In the genomic region with DNA sequence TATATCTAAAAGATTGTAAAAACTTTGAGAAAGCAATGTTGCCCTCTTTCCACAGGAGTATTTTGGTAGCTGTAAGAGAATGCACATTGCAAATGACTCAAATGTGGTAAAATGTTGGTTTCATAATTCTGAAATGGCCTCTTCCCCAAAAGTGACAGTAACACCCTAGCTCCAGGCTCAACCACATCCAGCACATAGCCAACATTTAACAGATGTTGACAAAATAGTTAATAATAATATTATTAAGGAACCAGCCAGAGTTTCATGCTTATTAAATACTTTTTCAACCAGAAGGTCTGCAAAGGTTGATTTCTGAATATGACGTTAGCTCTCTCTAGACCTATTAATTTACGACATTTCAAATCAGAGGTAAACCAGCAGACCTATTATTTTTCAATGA, we compare ENCODE assay signal across 9 cellular contexts. TPM values are rescaled to one million over a fixed set of nuclear protein-coding genes. Genes with fewer than 3 reads are reported as not detected.
DNase-seq lines count a peak whose midpoint lies in the region; ATAC-seq, FAIRE-seq and TF ChIP-seq lines count a peak whose summit lies in the region.
"Had no signal": no experiment of that assay in that cellular context is flagged by ENCODE, and none has a peak within 500 bp of the region (broad histone marks: within the 10 kb centered on the region; RNA-seq: fewer than 3 reads in every experiment).

No MANE protein-coding gene starts in this region.

- TF ChIP-seq POLR2A in prostate gland (IDR thresholded peaks at IDR 0.05): no peak

- H3K27ac ChIP-seq in KMS-11 (peak overlapping the region; percentile 11; the same call in 1 of the 2 replicates), prostate gland (peak overlapping the region; percentile 62 to 75)

- H3K27me3 ChIP-seq in KMS-11 (ENCODE audit: insufficient read depth, low read depth) (no peaks in the 10 kb centered on the region), prostate gland (replicated peaks; ENCODE audit: insufficient read depth) (no peaks in the 10 kb centered on the region)

- no peaks in the 10 kb centered on the region for H3K79me2 ChIP-seq in KMS-11 (ENCODE audit: insufficient read depth, low read depth)

- H3K4me3 ChIP-seq in KMS-11 (IDR thresholded peaks at IDR 0.05; ENCODE audit: insufficient read depth, low read depth, low read length): no peak overlapping the region
- peak overlapping the region; percentile 30 to 47 for H3K4me3 ChIP-seq in prostate gland

- FAIRE-seq in colon (lab: Jason Lieb, UNC): peak; percentile 28

- peak; percentile 45 for ATAC-seq in GM21528 (IDR thresholded peaks at IDR 0.05; ENCODE audit: low FRiP score, unreplicated experiment)

- peaks cover 23% of the 10 kb centered on the region for H3K4me1 Mint-ChIP-seq in Calu3 (ENCODE audit: low read depth, unreplicated experiment)

- 35% methylated on average over 2 of the region's 2 CpGs for WGBS in prostate gland

- peak overlapping the region; percentile 55 for H3K4me2 ChIP-seq in KMS-11

- H3K36me3 ChIP-seq in KMS-11 (ENCODE audit: insufficient read depth): no peaks in the 10 kb centered on the region
- no peaks in the 10 kb centered on the region for H3K36me3 ChIP-seq in prostate gland

- H3K4me3 Mint-ChIP-seq in Calu3 (ENCODE audit: low read depth, unreplicated experiment): peak overlapping the region; percentile 80

- H2AFZ ChIP-seq in KMS-11 (ENCODE audit: low read depth): no peak overlapping the region

- no peak for TF ChIP-seq CTCF in Calu3 (IDR thresholded peaks at IDR 0.05; ENCODE audit: unreplicated experiment)
- TF ChIP-seq CTCF in KMS-11 (conservative IDR thresholded peaks at IDR 0.05; ENCODE audit: low read depth, low read length): no peak
- TF ChIP-seq CTCF in prostate gland (IDR thresholded peaks at IDR 0.05): no peak

- peak overlapping the region; percentile 81 for H3K27ac Mint-ChIP-seq in Calu3 (ENCODE audit: unreplicated experiment)

- no peaks in the 10 kb centered on the region for H3K9me3 Mint-ChIP-seq in Calu3 (ENCODE audit: low read depth, unreplicated experiment)

- BruUV-seq in Calu3 (replicated peaks; lab: Mats Ljungman, UMichigan): no TSS peak

- H3K4me1 ChIP-seq in KMS-11 (ENCODE audit: low read depth, poor library complexity, severe bottlenecking): peaks cover 92% of the 10 kb centered on the region
- peaks cover 7% of the 10 kb centered on the region for H3K4me1 ChIP-seq in prostate gland (replicated peaks)

- no peak overlapping the region for H3K9ac ChIP-seq in KMS-11

- H4K20me1 ChIP-seq in KMS-11 (ENCODE audit: insufficient read depth): no peaks in the 10 kb centered on the region

- peaks cover 63% of the 10 kb centered on the region for H3K36me3 Mint-ChIP-seq in Calu3 (ENCODE audit: insufficient read depth, unreplicated experiment)

- DNase-seq in Calu3 (no peak), prostate gland (ENCODE audit: low spot score) (no peak), NCI-H82 (lab: John Stamatoyannopoulos, UW) (no peak), NCI-H446 (lab: John Stamatoyannopoulos, UW) (no peak), GOT3 (lab: John Stamatoyannopoulos, UW) (no peak)
- DNase-seq: left cardiac atrium had no signal

- CTCF ChIA-PET in Calu3 (lab: Charles Lee): interaction anchor here (0.9 to 1.2 kb wide), 2 partner anchors 44 to 45 kb away, joined by 3 to 4 read pairs; no protein-coding TSS in a partner anchor

- intact Hi-C loops in Calu3 (cut with micrococcal nuclease; ENCODE audit: unreplicated experiment) (loop anchor here (1.0 to 2.0 kb wide), 2 partner anchors 18 to 46 kb away; no protein-coding TSS in a partner anchor), prostate gland (cut with DNase I) (no loop called here)

- H3K27me3 Mint-ChIP-seq in Calu3 (ENCODE audit: unreplicated experiment): no peaks in the 10 kb centered on the region

- no peaks in the 10 kb centered on the region for H3K9me3 ChIP-seq in prostate gland

RNA-seq across cellular contexts. Expression of a gene that starts 1.3 kb away (rescaled TPM):
- total RNA-seq in Calu3 (2022) (458 and 526 TPM in 2 replicates), prostate gland (100 to 1,000 TPM in 1 of 2 donors, 10 to 100 TPM in 1; 65.3 to 341 TPM)
